In the genomic region with DNA sequence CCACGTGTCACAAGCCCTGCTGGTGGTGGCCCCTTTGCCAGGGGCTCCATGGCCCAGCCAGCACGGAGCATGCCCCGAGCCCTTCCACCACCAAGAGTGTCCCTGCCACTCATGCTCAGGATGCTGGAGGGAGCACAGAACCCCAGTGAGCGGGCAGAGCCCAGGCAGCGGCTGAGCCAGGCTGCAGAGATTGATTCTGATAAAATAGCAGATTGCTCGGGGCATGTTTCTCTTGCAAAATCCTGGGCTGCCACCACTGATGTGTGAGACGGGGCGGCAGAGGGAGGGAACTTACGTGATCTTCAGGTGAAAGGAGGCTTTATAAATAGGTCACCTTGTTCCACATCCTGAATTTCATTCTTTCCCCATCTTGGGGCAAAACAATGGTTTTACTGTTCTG, we compare ENCODE assay signal across 1 cellular context.
TF ChIP-seq lines count a peak whose summit lies in the region.

No MANE protein-coding gene starts in this region.

TF ChIP-seq in HepG2, 621 proteins besides CTCF, POLR2A, EP300 and RAD21 (continued from another document):
- no peak for TF ChIP-seq ZNF280B (CRISPR knock-in tag; IDR thresholded peaks at IDR 0.05; ENCODE audit: borderline replicate concordance)
- no peak for TF ChIP-seq SOX13 (IDR thresholded peaks at IDR 0.05)
- TF ChIP-seq SOX13 (CRISPR knock-in tag; conservative IDR thresholded peaks at IDR 0.05 in 1 of 2, IDR thresholded peaks at IDR 0.05 in 1 of 2), result no peak
- no peak for TF ChIP-seq NFRKB (IDR thresholded peaks at IDR 0.05)
- TF ChIP-seq PAWR (CRISPR knock-in tag; IDR thresholded peaks at IDR 0.05; ENCODE audit: borderline replicate concordance), result no peak
- no peak for TF ChIP-seq ZNF230 (CRISPR knock-in tag; IDR thresholded peaks at IDR 0.05)
- no peak for TF ChIP-seq ZNF282 (IDR thresholded peaks at IDR 0.05; ENCODE audit: partially characterized antibody)
- no peak for TF ChIP-seq AFF4 (CRISPR knock-in tag; IDR thresholded peaks at IDR 0.05)
